16 cellular contexts compared by ENCODE assay signal in genomic region chr12:14850929-14851663, GRCh38. TPM values are rescaled to one million over a fixed set of nuclear protein-coding genes. Genes with fewer than 3 reads are reported as not detected.
DNase-seq lines count a peak whose midpoint lies in the region; ATAC-seq, FAIRE-seq and TF ChIP-seq lines count a peak whose summit lies in the region.
"Had no signal": no experiment of that assay in that cellular context is flagged by ENCODE, and none has a peak within 500 bp of the region (broad histone marks: within the 10 kb centered on the region; RNA-seq: fewer than 3 reads in every experiment).

No MANE protein-coding gene starts in this region.

- H3K36me3 ChIP-seq in GM12878 (ENCODE audit: control insufficient read depth in 2 of 2, insufficient read depth in 2 of 2, low read length in 1 of 2) = no peaks in the 10 kb centered on the region
- H3K36me3 ChIP-seq in effector memory CD4-positive, alpha-beta T cell (ENCODE audit: control insufficient read depth, insufficient read depth, low read length) = no peaks in the 10 kb centered on the region

- no peaks in the 10 kb centered on the region for H3K36me3 Mint-ChIP-seq in immature natural killer cell

- TF ChIP-seq POLR2A in GM12891 (IDR thresholded peaks at IDR 0.05; ENCODE audit: low read depth, low read length) (no peak), GM12878 (IDR thresholded peaks at IDR 0.05; ENCODE audit: low read depth, low read length) (no peak)

- CTCF ChIA-PET in GM12878 (lab: Yijun Ruan, JAX) = interaction anchor here (0.6 to 9.9 kb wide), 5 partner anchors 40 to 734 kb away, joined by 3 to 82 read pairs (median 5); no protein-coding TSS in a partner anchor

- no peak overlapping the region for H3K4me2 ChIP-seq in GM12878 (ENCODE audit: control insufficient read depth, insufficient read depth)

- no peak overlapping the region for H3K27ac Mint-ChIP-seq in immature natural killer cell
- H3K27ac Mint-ChIP-seq: activated T-helper 1 cell treated with anti-CD3 and anti-CD28 coated beads, Interleukin-12 subunit alpha, Interleukin-12 subunit beta, Interleukin-2, Interleukin-4 antibody, amounts not matched to agents 30 ng/mL and 10 ng/mL and 1 ng/mL, durations not matched to agents 14 hours and 24 hours and 36 hours; endodermal cell had no signal

- WGBS in GM12878 (ENCODE audit: insufficient coverage, insufficient replicate concordance, low lambda C conversion rate, missing lambda C conversion rate) = 19% methylated on average over 1 of the region's 1 CpG

- H3K27me3 ChIP-seq in GM12878 (replicated peaks in 1 of 2; ENCODE audit: control insufficient read depth in 2 of 2, insufficient read depth in 2 of 2, low read length in 1 of 2) = no peaks in the 10 kb centered on the region
- H3K27me3 ChIP-seq in foreskin keratinocyte = no peaks in the 10 kb centered on the region
- H3K27me3 ChIP-seq in effector memory CD4-positive, alpha-beta T cell (replicated peaks; ENCODE audit: control insufficient read depth, insufficient read depth, low read length, poor library complexity, severe bottlenecking) = no peaks in the 10 kb centered on the region

- SMC1A ChIA-PET in GM12878 (lab: Charles Lee; ENCODE audit: uncharacterized antibody, unreplicated experiment) = interaction anchor here (0.9 to 15.6 kb wide), 5 partner anchors 38 to 145 kb away, joined by 3 to 242 read pairs (median 4); partner anchors contain the start of genes ARHGDIB, C12orf60 and WBP11

- intact Hi-C loops in GM12878 (cut with micrococcal nuclease; ENCODE audit: unreplicated experiment) = no loop called here

- DNase-seq in GM12891 (ENCODE audit: insufficient read length, low spot score) (no peak), GM12878 (ENCODE audit: low read depth, low spot score) (peak; percentile 16), foreskin keratinocyte (no peak), immature natural killer cell (no peak), GDM1 (lab: John Stamatoyannopoulos, UW) (no peak)
- DNase-seq in effector memory CD4-positive, alpha-beta T cell = no peak
- DNase-seq: activated CD4-positive, alpha-beta T cell treated with anti-CD3 and anti-CD28 coated beads for 4 hours; endodermal cell; KBM-7; stimulated activated CD4-positive, alpha-beta T cell treated with anti-CD3 and anti-CD28 coated beads, Interleukin-15, amount 100 ng/mL, for 24 hours; stimulated activated CD8-positive, alpha-beta memory T cell treated with anti-CD3 and anti-CD28 coated beads, Interleukin-4, amount 100 ng/mL, for 48 hours had no signal

- FAIRE-seq in GM12891 (lab: Jason Lieb, UNC) = peak; percentile 51
- FAIRE-seq in GM12878 (lab: Jason Lieb, UNC) = no peak

- in situ Hi-C loops in GM12878 (cut with MboI) = no loop called here

- H3K9me3 ChIP-seq in GM12878 (replicated peaks; ENCODE audit: control insufficient read depth, insufficient read depth, low read length) = no peaks in the 10 kb centered on the region; the same call in 2 of the 3 replicates
- H3K9me3 ChIP-seq in effector memory CD4-positive, alpha-beta T cell (ENCODE audit: control insufficient read depth, low read length) = no peaks in the 10 kb centered on the region

- TF ChIP-seq RAD21 in GM12878 (IDR thresholded peaks at IDR 0.05; ENCODE audit: insufficient read depth, low read depth, low read length) = no peak

- no peak for TF ChIP-seq EP300 in GM12878 (IDR thresholded peaks at IDR 0.05; ENCODE audit: borderline replicate concordance in 1 of 2, control insufficient read depth in 1 of 2, low read depth in 2 of 2, low read length in 2 of 2)

- no TSS peak for BruUV-seq in GM12878 (replicated peaks; lab: Mats Ljungman, UMichigan)

- peaks cover 0 to 2% (median 0%) of the 10 kb centered on the region in 3 donors for H3K27me3 Mint-ChIP-seq in immature natural killer cell (ENCODE audit: low read depth in 3 of 3)

- TF ChIP-seq CTCF in GM12878 (IDR thresholded peaks at IDR 0.05 in 2 of 3, conservative IDR thresholded peaks at IDR 0.05 in 1 of 3; ENCODE audit: control insufficient read depth in 2 of 3, extremely low read depth in 1 of 3, insufficient read depth in 1 of 3, low read depth in 3 of 3, low read length in 3 of 3) = no peak
- TF ChIP-seq CTCF in foreskin keratinocyte (conservative IDR thresholded peaks at IDR 0.05) = no peak

- no peak overlapping the region for H3K9ac ChIP-seq in GM12878 (ENCODE audit: control insufficient read depth, insufficient read depth, low read length)

- H3K4me3 ChIP-seq in GM12878 = no peak overlapping the region
- H3K4me3 ChIP-seq in effector memory CD4-positive, alpha-beta T cell (ENCODE audit: insufficient read depth, low read depth, low read length, poor library complexity, severe bottlenecking) = no peak overlapping the region

- H3K27ac ChIP-seq in GM12878 (ENCODE audit: control insufficient read depth, insufficient read depth) (no peak overlapping the region), foreskin keratinocyte (no peak overlapping the region)
- no peak overlapping the region for H3K27ac ChIP-seq in effector memory CD4-positive, alpha-beta T cell (ENCODE audit: insufficient read depth, low read length, poor library complexity, severe bottlenecking)

- H2AFZ ChIP-seq in GM12878 (ENCODE audit: control insufficient read depth, low read depth, low read length) = peak overlapping the region; percentile 46

- no peaks in the 10 kb centered on the region for H3K79me2 ChIP-seq in GM12878 (ENCODE audit: control insufficient read depth, insufficient read depth, low read length)

- peak; percentile 83 for ATAC-seq in GM19455 (IDR thresholded peaks at IDR 0.05; ENCODE audit: unreplicated experiment)
- ATAC-seq in HG02884 (IDR thresholded peaks at IDR 0.05; ENCODE audit: unreplicated experiment) = peak; percentile 72
- peak; percentile 83 for ATAC-seq in GM12878
- ATAC-seq in foreskin keratinocyte = no peak

- H3K4me1 Mint-ChIP-seq in immature natural killer cell = no peaks in the 10 kb centered on the region

- RAD21 ChIA-PET in GM12878 (lab: Charles Lee; ENCODE audit: unreplicated experiment) = interaction anchor here (0.6 to 1.9 kb wide), 6 partner anchors 40 to 144 kb away, joined by 3 to 10 read pairs (median 4); no protein-coding TSS in a partner anchor

- H3K4me1 ChIP-seq in GM12878 (ENCODE audit: control insufficient read depth, insufficient read depth, low read length) (no peaks in the 10 kb centered on the region), foreskin keratinocyte (no peaks in the 10 kb centered on the region)
- no peaks in the 10 kb centered on the region for H3K4me1 ChIP-seq in effector memory CD4-positive, alpha-beta T cell (ENCODE audit: control insufficient read depth, insufficient read depth, low read length, poor library complexity, severe bottlenecking)

- POLR2A ChIA-PET in GM12878 (lab: Charles Lee) = no interaction called here

- no peaks in the 10 kb centered on the region for H4K20me1 ChIP-seq in GM12878 (ENCODE audit: control insufficient read depth, insufficient read depth)

- H3K4me3 Mint-ChIP-seq in immature natural killer cell = no peak overlapping the region
- H3K4me3 Mint-ChIP-seq: activated T-helper 1 cell treated with anti-CD3 and anti-CD28 coated beads, Interleukin-12 subunit alpha, Interleukin-12 subunit beta, Interleukin-2, Interleukin-4 antibody, amounts not matched to agents 30 ng/mL and 10 ng/mL and 1 ng/mL, durations not matched to agents 14 hours and 24 hours and 36 hours; endodermal cell had no signal

- H3K9me3 Mint-ChIP-seq in immature natural killer cell = no peaks in the 10 kb centered on the region
- H3K9me3 Mint-ChIP-seq: activated T-helper 1 cell treated with anti-CD3 and anti-CD28 coated beads, Interleukin-12 subunit alpha, Interleukin-12 subunit beta, Interleukin-2, Interleukin-4 antibody, amounts not matched to agents 30 ng/mL and 10 ng/mL and 1 ng/mL, durations not matched to agents 14 hours and 24 hours and 36 hours; endodermal cell had no signal

RNA-seq across cellular contexts. Expression of gene ART4, which starts 7.8 kb away (rescaled TPM):
- not detected for polyA plus RNA-seq in GM12891 (2012; ENCODE audit: low read depth, missing spikeins)
- not detected in 2 replicates for total RNA-seq in GM12878 (2013; cell fraction: nucleolus; rRNA removed)
- total RNA-seq in GM12878 (2014; rRNA removed) = not detected in 2 replicates
- total RNA-seq in GM12878 (2014; rRNA removed; fragmentation: Illumina TruSeq; extraction: Trizol) = not detected in 2 replicates
- not detected in 2 replicates for total RNA-seq in GM12878 (2021)
- polyA plus RNA-seq in GM12878 (2011; ENCODE audit: low read depth) = not detected
- polyA plus RNA-seq in GM12878 (2011; rRNA removed) = not detected in 2 replicates
- polyA plus RNA-seq in GM12878 (2011; cell fraction: cytosol; rRNA removed) = not detected in 2 replicates
- not detected in 2 replicates for polyA plus RNA-seq in GM12878 (2011; cell fraction: nucleus; rRNA removed)
- polyA plus RNA-seq in GM12878 (2012) = not detected in 2 replicates
- polyA plus RNA-seq in GM12878 (2014; fragmentation: Illumina TruSeq; extraction: Trizol) = not detected in 2 replicates
- polyA plus RNA-seq in GM12878 (2014; fragmentation: Nextera tagmentation; extraction: Ambion mirVana) = under 1 TPM in 1 of 2 experiments, not detected in 1; 0.02 TPM
- polyA plus RNA-seq in GM12878 (2014; rRNA removed) = not detected in 2 replicates
- polyA plus RNA-seq in GM12878 (2016; fragmentation: Nextera tagmentation; extraction: Ambion mirVana) = not detected
- not detected in 2 replicates for polyA minus RNA-seq in GM12878 (2011; rRNA and poly(A)+ RNA removed)
- polyA minus RNA-seq in GM12878 (2011; cell fraction: cytosol; rRNA and poly(A)+ RNA removed) = not detected in 2 replicates
- polyA minus RNA-seq in GM12878 (2011; cell fraction: nucleus; rRNA and poly(A)+ RNA removed) = not detected in 2 replicates
- total RNA-seq in foreskin keratinocyte = not detected in 2 replicates
- polyA plus RNA-seq in foreskin keratinocyte = not detected in 2 replicates
- not detected for polyA plus RNA-seq in immature natural killer cell
- total RNA-seq: activated T-helper 1 cell treated with anti-CD3 and anti-CD28 coated beads, Interleukin-12 subunit alpha, Interleukin-12 subunit beta, Interleukin-2, Interleukin-4 antibody, amounts not matched to agents 30 ng/mL and 10 ng/mL and 1 ng/mL, durations not matched to agents 14 hours and 24 hours and 36 hours; Daoy; endodermal cell; osteoblast had no signal

RNA-seq across cellular contexts. Expression of gene MGP, which starts 34.6 kb away (rescaled TPM):
- polyA plus RNA-seq in GM12891 (2012; ENCODE audit: low read depth, missing spikeins) = not detected
- not detected in 2 replicates for total RNA-seq in GM12878 (2013; cell fraction: nucleolus; rRNA removed)
- not detected in 2 replicates for total RNA-seq in GM12878 (2014; rRNA removed)
- total RNA-seq in GM12878 (2014; rRNA removed; fragmentation: Illumina TruSeq; extraction: Trizol) = not detected in 2 replicates
- total RNA-seq in GM12878 (2021) = 0.58 and 1.2 TPM in 2 replicates
- not detected for polyA plus RNA-seq in GM12878 (2011; ENCODE audit: low read depth)
- polyA plus RNA-seq in GM12878 (2011; rRNA removed) = not detected in 2 replicates
- polyA plus RNA-seq in GM12878 (2011; cell fraction: cytosol; rRNA removed) = not detected in 2 replicates
- polyA plus RNA-seq in GM12878 (2011; cell fraction: nucleus; rRNA removed) = 0.07 TPM in 1 of 2 replicates, not detected in the other
- polyA plus RNA-seq in GM12878 (2012) = not detected in 2 replicates
- not detected in 2 replicates for polyA plus RNA-seq in GM12878 (2014; fragmentation: Illumina TruSeq; extraction: Trizol)
- not detected for polyA plus RNA-seq in GM12878 (2014; fragmentation: Nextera tagmentation; extraction: Ambion mirVana)
- polyA plus RNA-seq in GM12878 (2014; rRNA removed) = not detected in 2 replicates
- under 1 TPM in 1 of 2 experiments, not detected in 1; 0.21 TPM for polyA plus RNA-seq in GM12878 (2016; fragmentation: Nextera tagmentation; extraction: Ambion mirVana)
- not detected in 2 replicates for polyA minus RNA-seq in GM12878 (2011; rRNA and poly(A)+ RNA removed)
- polyA minus RNA-seq in GM12878 (2011; cell fraction: cytosol; rRNA and poly(A)+ RNA removed) = not detected in 2 replicates
- not detected in 2 replicates for polyA minus RNA-seq in GM12878 (2011; cell fraction: nucleus; rRNA and poly(A)+ RNA removed)
- 0.44 TPM in 1 of 2 replicates, not detected in the other for total RNA-seq in foreskin keratinocyte
- polyA plus RNA-seq in foreskin keratinocyte = 0.20 TPM in 1 of 2 replicates, not detected in the other
- polyA plus RNA-seq in immature natural killer cell = under 1 TPM in 1 of 3 donors, not detected in 2; 0.51 TPM
- total RNA-seq: activated T-helper 1 cell treated with anti-CD3 and anti-CD28 coated beads, Interleukin-12 subunit alpha, Interleukin-12 subunit beta, Interleukin-2, Interleukin-4 antibody, amounts not matched to agents 30 ng/mL and 10 ng/mL and 1 ng/mL, durations not matched to agents 14 hours and 24 hours and 36 hours; endodermal cell had no signal

RNA-seq across cellular contexts. Expression of gene SMCO3, which starts 37.1 kb away (rescaled TPM):
- 0.10 TPM for polyA plus RNA-seq in GM12891 (2012; ENCODE audit: low read depth, missing spikeins)
- total RNA-seq in GM12878 (2013; cell fraction: nucleolus; rRNA removed) = not detected in 2 replicates
- total RNA-seq in GM12878 (2014; rRNA removed) = not detected in 2 replicates
- not detected in 2 replicates for total RNA-seq in GM12878 (2014; rRNA removed; fragmentation: Illumina TruSeq; extraction: Trizol)
- not detected in 2 replicates for total RNA-seq in GM12878 (2021)
- not detected for polyA plus RNA-seq in GM12878 (2011; ENCODE audit: low read depth)
- polyA plus RNA-seq in GM12878 (2011; rRNA removed) = not detected in 2 replicates
- polyA plus RNA-seq in GM12878 (2011; cell fraction: cytosol; rRNA removed) = not detected in 2 replicates
- not detected in 2 replicates for polyA plus RNA-seq in GM12878 (2011; cell fraction: nucleus; rRNA removed)
- polyA plus RNA-seq in GM12878 (2012) = 0.13 TPM in 1 of 2 replicates, not detected in the other
- not detected in 2 replicates for polyA plus RNA-seq in GM12878 (2014; fragmentation: Illumina TruSeq; extraction: Trizol)
- under 1 TPM; 0.10 to 0.11 TPM for polyA plus RNA-seq in GM12878 (2014; fragmentation: Nextera tagmentation; extraction: Ambion mirVana)
- polyA plus RNA-seq in GM12878 (2014; rRNA removed) = not detected in 2 replicates
- polyA plus RNA-seq in GM12878 (2016; fragmentation: Nextera tagmentation; extraction: Ambion mirVana) = under 1 TPM; 0.05 to 0.35 TPM
- not detected in 2 replicates for polyA minus RNA-seq in GM12878 (2011; rRNA and poly(A)+ RNA removed)
- polyA minus RNA-seq in GM12878 (2011; cell fraction: cytosol; rRNA and poly(A)+ RNA removed) = not detected in 2 replicates
- polyA minus RNA-seq in GM12878 (2011; cell fraction: nucleus; rRNA and poly(A)+ RNA removed) = not detected in 2 replicates
- not detected in 2 replicates for total RNA-seq in foreskin keratinocyte
- polyA plus RNA-seq in foreskin keratinocyte = not detected in 2 replicates
- polyA plus RNA-seq in immature natural killer cell = under 1 TPM in 1 of 3 donors, not detected in 2; 0.10 TPM
- total RNA-seq: activated T-helper 1 cell treated with anti-CD3 and anti-CD28 coated beads, Interleukin-12 subunit alpha, Interleukin-12 subunit beta, Interleukin-2, Interleukin-4 antibody, amounts not matched to agents 30 ng/mL and 10 ng/mL and 1 ng/mL, durations not matched to agents 14 hours and 24 hours and 36 hours; endodermal cell had no signal

RNA-seq across cellular contexts. Expression of gene C12orf60, which starts 47.6 kb away (rescaled TPM):
- 1.9 TPM for polyA plus RNA-seq in GM12891 (2012; ENCODE audit: low read depth, missing spikeins)
- total RNA-seq in GM12878 (2013; cell fraction: nucleolus; rRNA removed) = 1.9 and 2.7 TPM in 2 replicates
- total RNA-seq in GM12878 (2014; rRNA removed) = 2.0 and 2.7 TPM in 2 replicates
- total RNA-seq in GM12878 (2014; rRNA removed; fragmentation: Illumina TruSeq; extraction: Trizol) = 2.9 and 3.1 TPM in 2 replicates
- total RNA-seq in GM12878 (2021) = 1.8 TPM in 2 replicates
- polyA plus RNA-seq in GM12878 (2011; ENCODE audit: low read depth) = 0.51 TPM
- polyA plus RNA-seq in GM12878 (2011; rRNA removed) = 2.3 and 4.5 TPM in 2 replicates
- polyA plus RNA-seq in GM12878 (2011; cell fraction: cytosol; rRNA removed) = 0.97 and 0.99 TPM in 2 replicates
- polyA plus RNA-seq in GM12878 (2011; cell fraction: nucleus; rRNA removed) = 0.51 and 0.87 TPM in 2 replicates
- polyA plus RNA-seq in GM12878 (2012) = 0.89 and 1.4 TPM in 2 replicates
- 3.1 and 3.5 TPM in 2 replicates for polyA plus RNA-seq in GM12878 (2014; fragmentation: Illumina TruSeq; extraction: Trizol)
- 1 to 10 TPM; 5.7 to 7.2 TPM for polyA plus RNA-seq in GM12878 (2014; fragmentation: Nextera tagmentation; extraction: Ambion mirVana)
- polyA plus RNA-seq in GM12878 (2014; rRNA removed) = 1.9 and 2.6 TPM in 2 replicates
- polyA plus RNA-seq in GM12878 (2016; fragmentation: Nextera tagmentation; extraction: Ambion mirVana) = 1 to 10 TPM; 3.7 to 4.6 TPM
- polyA minus RNA-seq in GM12878 (2011; rRNA and poly(A)+ RNA removed) = 0.31 and 0.51 TPM in 2 replicates
- not detected in 2 replicates for polyA minus RNA-seq in GM12878 (2011; cell fraction: cytosol; rRNA and poly(A)+ RNA removed)
- polyA minus RNA-seq in GM12878 (2011; cell fraction: nucleus; rRNA and poly(A)+ RNA removed) = 0.36 and 0.57 TPM in 2 replicates
- 1.8 and 1.9 TPM in 2 replicates for total RNA-seq in foreskin keratinocyte
- polyA plus RNA-seq in foreskin keratinocyte = 1.9 and 2.0 TPM in 2 replicates
- 1 to 10 TPM in 1 of 3 donors, under 1 TPM in 1, not detected in 1; 0.57 to 1.1 TPM for polyA plus RNA-seq in immature natural killer cell

RNA-seq across cellular contexts. Expression of gene WBP11, which starts 47.8 kb away (rescaled TPM):
- 46.2 TPM for polyA plus RNA-seq in GM12891 (2012; ENCODE audit: low read depth, missing spikeins)
- total RNA-seq in GM12878 (2013; cell fraction: nucleolus; rRNA removed) = 42.4 and 49.4 TPM in 2 replicates
- 10.0 and 11.5 TPM in 2 replicates for total RNA-seq in GM12878 (2014; rRNA removed)
- total RNA-seq in GM12878 (2014; rRNA removed; fragmentation: Illumina TruSeq; extraction: Trizol) = 34.3 and 39.4 TPM in 2 replicates
- total RNA-seq in GM12878 (2021) = 76.5 and 77.6 TPM in 2 replicates
- polyA plus RNA-seq in GM12878 (2011; ENCODE audit: low read depth) = 24.9 TPM
- polyA plus RNA-seq in GM12878 (2011; rRNA removed) = 10.6 and 15.9 TPM in 2 replicates
- 8.4 and 13.0 TPM in 2 replicates for polyA plus RNA-seq in GM12878 (2011; cell fraction: cytosol; rRNA removed)
- polyA plus RNA-seq in GM12878 (2011; cell fraction: nucleus; rRNA removed) = 18.8 and 19.3 TPM in 2 replicates
- 39.9 and 56.2 TPM in 2 replicates for polyA plus RNA-seq in GM12878 (2012)
- 60.3 and 80.9 TPM in 2 replicates for polyA plus RNA-seq in GM12878 (2014; fragmentation: Illumina TruSeq; extraction: Trizol)
- 10 to 100 TPM; 17.5 to 18.9 TPM for polyA plus RNA-seq in GM12878 (2014; fragmentation: Nextera tagmentation; extraction: Ambion mirVana)
- 13.4 and 18.0 TPM in 2 replicates for polyA plus RNA-seq in GM12878 (2014; rRNA removed)
- 100 to 1,000 TPM; 102 to 107 TPM for polyA plus RNA-seq in GM12878 (2016; fragmentation: Nextera tagmentation; extraction: Ambion mirVana)
- polyA minus RNA-seq in GM12878 (2011; rRNA and poly(A)+ RNA removed) = 11.1 and 16.1 TPM in 2 replicates
- polyA minus RNA-seq in GM12878 (2011; cell fraction: cytosol; rRNA and poly(A)+ RNA removed) = 11.9 and 16.8 TPM in 2 replicates
- 25.1 and 40.5 TPM in 2 replicates for polyA minus RNA-seq in GM12878 (2011; cell fraction: nucleus; rRNA and poly(A)+ RNA removed)
- 37.3 and 42.6 TPM in 2 replicates for total RNA-seq in foreskin keratinocyte
- 22.2 and 28.7 TPM in 2 replicates for polyA plus RNA-seq in foreskin keratinocyte
- 10 to 100 TPM; 27.1 to 73.5 (median 47.5) TPM for polyA plus RNA-seq in immature natural killer cell
